Comparison of ENCODE assay signal across 8 cellular contexts in genomic region chr6:150599199-150600002, GRCh38. TPM values are rescaled to one million over a fixed set of nuclear protein-coding genes. Genes with fewer than 3 reads are reported as not detected.
DNase-seq lines count a peak whose midpoint lies in the region; ATAC-seq and TF ChIP-seq lines count a peak whose summit lies in the region.

TSS of gene PLEKHG1 (plus strand) at chr6:150599885. CDS start at chr6:150733682, 133,797 bp downstream.

- H3K27me3 Mint-ChIP-seq in neural crest cell (ENCODE audit: low read depth): peaks cover 40% of the 10 kb centered on the region

- peak; percentile 72 for ATAC-seq in GM19035 (IDR thresholded peaks at IDR 0.05; ENCODE audit: unreplicated experiment)
- peak; percentile 80 for ATAC-seq in HG03159 (IDR thresholded peaks at IDR 0.05; ENCODE audit: unreplicated experiment)
- peak; percentile 85 for ATAC-seq in Panc1

- H3K4me1 ChIP-seq in Panc1 (ENCODE audit: control insufficient read depth, insufficient read depth, low read length) (peaks cover 3% of the 10 kb centered on the region; the same call in 1 of the 2 replicates), thyroid gland (peaks cover 0 to 3% of the 10 kb centered on the region in 2 donors)

- H3K36me3 ChIP-seq in Panc1 (ENCODE audit: control insufficient read depth, insufficient read depth, low read length): no peaks in the 10 kb centered on the region
- no peaks in the 10 kb centered on the region for H3K36me3 ChIP-seq in thyroid gland

- H3K9me3 Mint-ChIP-seq in neural crest cell: no peaks in the 10 kb centered on the region

- H3K4me3 ChIP-seq in Panc1 (ENCODE audit: low read depth in 2 of 2, low read length in 2 of 2) (peak within 1 kb of the TSS; percentile 42 to 54), thyroid gland (replicated peaks in 1 of 3) (peak within 1 kb of the TSS; percentile 35 to 72 (median 53))

- intact Hi-C loops in Panc1 (cut with micrococcal nuclease; ENCODE audit: unreplicated experiment) (loop anchor here (2.0 kb wide), 1 partner anchor 181 kb away; no protein-coding TSS in a partner anchor), thyroid gland (cut with DNase I) (loop anchor here (10.0 kb wide), 1 partner anchor 215 kb away; no protein-coding TSS in a partner anchor)

- POLR2A ChIA-PET in Panc1 (lab: Charles Lee): interaction anchor here (0.6 kb wide), 1 partner anchor 155 kb away, joined by 3 read pairs; no protein-coding TSS in a partner anchor

- no peaks in the 10 kb centered on the region for H3K9me3 ChIP-seq in Panc1 (ENCODE audit: control insufficient read depth, insufficient read depth, low read depth, low read length)
- no peaks in the 10 kb centered on the region for H3K9me3 ChIP-seq in thyroid gland

- H3K27ac Mint-ChIP-seq in neural crest cell (ENCODE audit: unreplicated experiment): peak within 1 kb of the TSS; percentile 89

- H3K36me3 Mint-ChIP-seq in neural crest cell (ENCODE audit: low read depth): no peaks in the 10 kb centered on the region

- no TSS peak for BruUV-seq in Panc1 (replicated peaks; lab: Mats Ljungman, UMichigan)

- CTCF ChIA-PET in Panc1 (lab: Charles Lee): no interaction called here

- H3K27me3 ChIP-seq in Panc1 (ENCODE audit: control insufficient read depth, insufficient read depth, low read length): peaks cover 35% of the 10 kb centered on the region
- H3K27me3 ChIP-seq in thyroid gland: no peaks in the 10 kb centered on the region

- DNase-seq in AG20443 (ENCODE audit: low spot score) (peak; percentile 88), Panc1 (ENCODE audit: low read depth, low spot score) (no peak), activated gamma-delta T cell (lab: John Stamatoyannopoulos, UW) (peak; percentile 20), foreskin melanocyte (peak; percentile 51), neural crest cell (ENCODE audit: low read depth, low spot score) (peak; percentile 63), thyroid gland (peak; percentile 78 to 79)

- TF ChIP-seq CTCF in Panc1 (IDR thresholded peaks at IDR 0.05) (no peak), neural crest cell (conservative IDR thresholded peaks at IDR 0.05) (no peak), thyroid gland (IDR thresholded peaks at IDR 0.05) (no peak)

- peak in 1 of 2 donors; percentile 53 for TF ChIP-seq POLR2A in thyroid gland (IDR thresholded peaks at IDR 0.05)

- 0 out of 2 replicates have a peak within 1 kb of the TSS, but pooled peaks have one; percentile 10 for H3K27ac ChIP-seq in Panc1 (ENCODE audit: low read length)
- peak within 1 kb of the TSS; percentile 53 to 77 (median 62) for H3K27ac ChIP-seq in thyroid gland

- in situ Hi-C loops in Panc1 (cut with HindIII; ENCODE audit: low pct_unique_long_range_greater_than_20kb, low sequenced_read_pairs): no loop called here

- H3K4me3 Mint-ChIP-seq in neural crest cell: peak within 1 kb of the TSS; percentile 99

- WGBS in thyroid gland, 2 donors: 25 to 31% methylated on average over 23 to 26 of the region's 53 CpGs

- peaks cover 25% of the 10 kb centered on the region for H3K4me1 Mint-ChIP-seq in neural crest cell

RNA-seq across cellular contexts. Expression of gene PLEKHG1, which starts in this region (rescaled TPM):
- total RNA-seq in Panc1 (2021; ENCODE audit: unreplicated experiment) (4.0 TPM), neural crest cell (25.7 and 27.6 TPM in 2 replicates), thyroid gland (10 to 100 TPM; 12.5 to 48.4 (median 32.3) TPM)
- 4.0 TPM for polyA plus RNA-seq in Panc1 (2012; ENCODE audit: insufficient read length)
